Comparison of ENCODE assay signal across 17 cellular contexts in the genomic region with DNA sequence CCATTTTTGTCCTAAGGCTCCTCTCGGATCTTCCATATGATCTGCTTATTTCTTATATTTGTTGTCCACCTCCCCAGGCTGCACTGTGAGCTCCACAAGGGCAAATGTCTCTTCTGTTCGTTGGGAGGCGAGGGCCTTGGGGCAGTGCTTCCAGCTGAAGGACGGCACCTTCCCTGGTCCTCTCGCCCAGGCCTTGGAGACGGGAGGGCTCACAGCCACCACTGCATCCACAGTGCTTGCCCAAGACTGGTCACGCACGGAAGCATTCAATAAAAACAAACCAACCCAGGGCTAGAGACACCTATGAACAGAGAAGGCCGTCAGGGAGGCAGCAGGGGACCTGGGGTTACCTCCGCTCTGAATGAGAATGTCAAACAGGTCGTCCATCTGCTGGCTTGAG. TPM values are rescaled to one million over a fixed set of nuclear protein-coding genes. Genes with fewer than 3 reads are reported as not detected.
DNase-seq lines count a peak whose midpoint lies in the region; ATAC-seq, FAIRE-seq and TF ChIP-seq lines count a peak whose summit lies in the region.
"Had no signal": no experiment of that assay in that cellular context is flagged by ENCODE, and none has a peak within 500 bp of the region (broad histone marks: within the 10 kb centered on the region; RNA-seq: fewer than 3 reads in every experiment).

No MANE protein-coding gene starts in this region.

- H3K9me3 Mint-ChIP-seq in CD14-positive monocyte (no peaks in the 10 kb centered on the region), Calu3 (ENCODE audit: low read depth, unreplicated experiment) (peaks cover 2% of the 10 kb centered on the region)
- H3K9me3 Mint-ChIP-seq in activated T-helper 2 cell treated with anti-CD3 and anti-CD28 coated beads, Interferon-gamma antibody, Interleukin-2, Interleukin-4, amounts not matched to agents 10 μg/mL and 5 μg/mL and 100 μg/mL, durations not matched to agents 14 hours and 24 hours and 36 hours: no peaks in the 10 kb centered on the region
- H3K9me3 Mint-ChIP-seq in naive thymus-derived CD8-positive, alpha-beta T cell: no peaks in the 10 kb centered on the region
- H3K9me3 Mint-ChIP-seq: neural progenitor cell had no signal

- H3K27ac ChIP-seq in adrenal gland: peak overlapping the region in 1 of 5 donors; percentile 5
- H3K27ac ChIP-seq: neural progenitor cell, testis had no signal

- H3K4me3 Mint-ChIP-seq in CD14-positive monocyte (no peak overlapping the region), Calu3 (ENCODE audit: low read depth, unreplicated experiment) (no peak overlapping the region)
- no peak overlapping the region for H3K4me3 Mint-ChIP-seq in activated T-helper 2 cell treated with anti-CD3 and anti-CD28 coated beads, Interferon-gamma antibody, Interleukin-2, Interleukin-4, amounts not matched to agents 10 μg/mL and 5 μg/mL and 100 μg/mL, durations not matched to agents 14 hours and 24 hours and 36 hours (ENCODE audit: low read depth)
- peak overlapping the region in 7 of 10 donors; percentile 18 to 86 (median 63) for H3K4me3 Mint-ChIP-seq in naive thymus-derived CD8-positive, alpha-beta T cell
- H3K4me3 Mint-ChIP-seq: neural progenitor cell had no signal

- DNase-seq in CD14-positive monocyte (ENCODE audit: low spot score) (no peak), Calu3 (no peak), HUDEP-2 (lab: John Stamatoyannopoulos, UW; ENCODE audit: unreplicated experiment in 76 of 76) (no peak), HTR-8/SVneo (ENCODE audit: insufficient read length, low spot score) (no peak), adrenal gland (no peak)
- DNase-seq in activated T-helper 2 cell treated with anti-CD3 and anti-CD28 coated beads, Interferon-gamma antibody, Interleukin-2, Interleukin-4, amounts not matched to agents 10 μg/mL and 5 μg/mL and 100 μg/mL, durations not matched to agents 14 hours and 24 hours and 36 hours (ENCODE audit: low spot score): no peak
- no peak for DNase-seq in naive thymus-derived CD8-positive, alpha-beta T cell
- DNase-seq: amniotic stem cell, BE2C, DND-41, foreskin melanocyte, lower lobe of right lung, NCI-H1105, SIG-M5, testis had no signal

- H3K36me3 ChIP-seq in adrenal gland (replicated peaks in 1 of 2): peaks cover 0 to 45% of the 10 kb centered on the region in 2 donors
- H3K36me3 ChIP-seq: neural progenitor cell had no signal

- no peak for TF ChIP-seq CTCF in CD14-positive monocyte (IDR thresholded peaks at IDR 0.05)
- no peak for TF ChIP-seq CTCF in Calu3 (IDR thresholded peaks at IDR 0.05; ENCODE audit: unreplicated experiment)
- TF ChIP-seq CTCF in adrenal gland (IDR thresholded peaks at IDR 0.05): no peak

- H3K27me3 Mint-ChIP-seq in CD14-positive monocyte (ENCODE audit: low read depth in 3 of 3) (peaks cover 0 to 2% (median 0%) of the 10 kb centered on the region in 3 donors), Calu3 (ENCODE audit: unreplicated experiment) (no peaks in the 10 kb centered on the region)
- no peaks in the 10 kb centered on the region for H3K27me3 Mint-ChIP-seq in activated T-helper 2 cell treated with anti-CD3 and anti-CD28 coated beads, Interferon-gamma antibody, Interleukin-2, Interleukin-4, amounts not matched to agents 10 μg/mL and 5 μg/mL and 100 μg/mL, durations not matched to agents 14 hours and 24 hours and 36 hours (ENCODE audit: low read depth)
- no peaks in the 10 kb centered on the region for H3K27me3 Mint-ChIP-seq in naive thymus-derived CD8-positive, alpha-beta T cell

- no peak for TF ChIP-seq POLR2A in adrenal gland (IDR thresholded peaks at IDR 0.05)

- POLR2A ChIA-PET in naive thymus-derived CD8-positive, alpha-beta T cell (lab: Charles Lee): interaction anchor here (0.6 to 2.6 kb wide), 7 partner anchors 8 to 1626 kb away, joined by 3 to 18 read pairs (median 4); no protein-coding TSS in a partner anchor

- CTCF ChIA-PET in Calu3 (lab: Charles Lee): no interaction called here

- H3K27me3 ChIP-seq in adrenal gland: no peaks in the 10 kb centered on the region
- H3K27me3 ChIP-seq: BE2C, neural progenitor cell, testis had no signal

- intact Hi-C loops in CD14-positive monocyte (cut with micrococcal nuclease) (no loop called here), Calu3 (cut with micrococcal nuclease; ENCODE audit: unreplicated experiment) (no loop called here), adrenal gland (cut with DNase I) (no loop called here)
- intact Hi-C loops in activated T-helper 2 cell treated with anti-CD3 and anti-CD28 coated beads, Interferon-gamma antibody, Interleukin-2, Interleukin-4, amounts not matched to agents 10 μg/mL and 5 μg/mL and 100 μg/mL, durations not matched to agents 14 hours and 24 hours and 36 hours (cut with micrococcal nuclease): no loop called here

- H3K9me3 ChIP-seq in adrenal gland (replicated peaks in 1 of 3): no peaks in the 10 kb centered on the region
- H3K9me3 ChIP-seq: BE2C, lower lobe of right lung, testis had no signal

- ATAC-seq in naive thymus-derived CD8-positive, alpha-beta T cell: no peak
- ATAC-seq: K562 had no signal

- no peak overlapping the region for H3K4me3 ChIP-seq in adrenal gland
- H3K4me3 ChIP-seq: K562, lower lobe of right lung, neural progenitor cell, testis had no signal

- H3K4me1 Mint-ChIP-seq in CD14-positive monocyte: peaks cover 51% of the 10 kb centered on the region
- no peaks in the 10 kb centered on the region for H3K4me1 Mint-ChIP-seq in Calu3 (ENCODE audit: low read depth, unreplicated experiment)
- peaks cover 20% of the 10 kb centered on the region for H3K4me1 Mint-ChIP-seq in activated T-helper 2 cell treated with anti-CD3 and anti-CD28 coated beads, Interferon-gamma antibody, Interleukin-2, Interleukin-4, amounts not matched to agents 10 μg/mL and 5 μg/mL and 100 μg/mL, durations not matched to agents 14 hours and 24 hours and 36 hours (ENCODE audit: low read depth)
- H3K4me1 Mint-ChIP-seq in naive thymus-derived CD8-positive, alpha-beta T cell: peaks cover 31 to 63% (median 59%) of the 10 kb centered on the region in 4 donors

- FAIRE-seq in HTR-8/SVneo (lab: Jason Lieb, UNC): no peak
- FAIRE-seq: K562 had no signal

- H3K27ac Mint-ChIP-seq in CD14-positive monocyte: peak overlapping the region; percentile 90 to 96 (median 94)
- H3K27ac Mint-ChIP-seq in Calu3 (ENCODE audit: unreplicated experiment): peak overlapping the region; percentile 18
- peak overlapping the region; percentile 83 for H3K27ac Mint-ChIP-seq in activated T-helper 2 cell treated with anti-CD3 and anti-CD28 coated beads, Interferon-gamma antibody, Interleukin-2, Interleukin-4, amounts not matched to agents 10 μg/mL and 5 μg/mL and 100 μg/mL, durations not matched to agents 14 hours and 24 hours and 36 hours
- H3K27ac Mint-ChIP-seq in naive thymus-derived CD8-positive, alpha-beta T cell: peak overlapping the region; percentile 46 to 96 (median 92)

- 80 to 90% (median 85%) methylated on average over 3 to 11 of the region's 11 CpGs for WGBS in adrenal gland, 4 donors

- BruUV-seq in Calu3 (replicated peaks; lab: Mats Ljungman, UMichigan): no TSS peak

- no peaks in the 10 kb centered on the region for H3K4me1 ChIP-seq in adrenal gland (replicated peaks in 1 of 2)
- H3K4me1 ChIP-seq: neural progenitor cell, testis had no signal

- H3K36me3 Mint-ChIP-seq in CD14-positive monocyte (peaks cover 58 to 83% of the 10 kb centered on the region in 2 donors), Calu3 (ENCODE audit: insufficient read depth, unreplicated experiment) (peaks cover 32% of the 10 kb centered on the region)
- H3K36me3 Mint-ChIP-seq in activated T-helper 2 cell treated with anti-CD3 and anti-CD28 coated beads, Interferon-gamma antibody, Interleukin-2, Interleukin-4, amounts not matched to agents 10 μg/mL and 5 μg/mL and 100 μg/mL, durations not matched to agents 14 hours and 24 hours and 36 hours (ENCODE audit: low read depth): peaks cover 61% of the 10 kb centered on the region
- H3K36me3 Mint-ChIP-seq in naive thymus-derived CD8-positive, alpha-beta T cell: peaks cover 3 to 71% (median 5%) of the 10 kb centered on the region in 3 donors

RNA-seq across cellular contexts. Expression of a gene that starts 46.2 kb away (rescaled TPM):
- 10 to 100 TPM; 27.9 to 29.1 TPM for polyA plus RNA-seq in CD14-positive monocyte
- total RNA-seq in Calu3 (2022): 70.6 and 83.3 TPM in 2 replicates
- 48.7 and 50.3 TPM in 2 replicates for total RNA-seq in activated T-helper 2 cell treated with anti-CD3 and anti-CD28 coated beads, Interferon-gamma antibody, Interleukin-2, Interleukin-4, amounts not matched to agents 10 μg/mL and 5 μg/mL and 100 μg/mL, durations not matched to agents 14 hours and 24 hours and 36 hours
- total RNA-seq in naive thymus-derived CD8-positive, alpha-beta T cell: 100 to 1,000 TPM; 117 to 118 TPM
- 10 to 100 TPM; 53.3 to 63.3 (median 62.0) TPM for polyA plus RNA-seq in naive thymus-derived CD8-positive, alpha-beta T cell
- total RNA-seq in adrenal gland: 10 to 100 TPM; 48.2 to 98.7 (median 63.2) TPM
- polyA plus RNA-seq in adrenal gland: 100 to 1,000 TPM in 2 of 3 donors, 10 to 100 TPM in 1; 19.2 to 220 (median 205) TPM

Comparison
In these comparisons a context has a peak if more than half of its experiments do, and no peak if none do; other contexts are left out.
1. H3K27ac Mint-ChIP-seq: peak in every context shown above with its lines; median percentile 94 in CD14-positive monocyte; 92 in naive thymus-derived CD8-positive, alpha-beta T cell; 83 in activated T-helper 2 cell treated with anti-CD3 and anti-CD28 coated beads, Interferon-gamma antibody, Interleukin-2, Interleukin-4, amounts not matched to agents 10 μg/mL and 5 μg/mL and 100 μg/mL, durations not matched to agents 14 hours and 24 hours and 36 hours; 18 in Calu3.
2. H3K4me3 Mint-ChIP-seq: peak in naive thymus-derived CD8-positive, alpha-beta T cell (7 of 10); none in CD14-positive monocyte (0 of 2), Calu3 (single experiment) and activated T-helper 2 cell treated with anti-CD3 and anti-CD28 coated beads, Interferon-gamma antibody, Interleukin-2, Interleukin-4, amounts not matched to agents 10 μg/mL and 5 μg/mL and 100 μg/mL, durations not matched to agents 14 hours and 24 hours and 36 hours (single experiment).